In the genomic region with DNA sequence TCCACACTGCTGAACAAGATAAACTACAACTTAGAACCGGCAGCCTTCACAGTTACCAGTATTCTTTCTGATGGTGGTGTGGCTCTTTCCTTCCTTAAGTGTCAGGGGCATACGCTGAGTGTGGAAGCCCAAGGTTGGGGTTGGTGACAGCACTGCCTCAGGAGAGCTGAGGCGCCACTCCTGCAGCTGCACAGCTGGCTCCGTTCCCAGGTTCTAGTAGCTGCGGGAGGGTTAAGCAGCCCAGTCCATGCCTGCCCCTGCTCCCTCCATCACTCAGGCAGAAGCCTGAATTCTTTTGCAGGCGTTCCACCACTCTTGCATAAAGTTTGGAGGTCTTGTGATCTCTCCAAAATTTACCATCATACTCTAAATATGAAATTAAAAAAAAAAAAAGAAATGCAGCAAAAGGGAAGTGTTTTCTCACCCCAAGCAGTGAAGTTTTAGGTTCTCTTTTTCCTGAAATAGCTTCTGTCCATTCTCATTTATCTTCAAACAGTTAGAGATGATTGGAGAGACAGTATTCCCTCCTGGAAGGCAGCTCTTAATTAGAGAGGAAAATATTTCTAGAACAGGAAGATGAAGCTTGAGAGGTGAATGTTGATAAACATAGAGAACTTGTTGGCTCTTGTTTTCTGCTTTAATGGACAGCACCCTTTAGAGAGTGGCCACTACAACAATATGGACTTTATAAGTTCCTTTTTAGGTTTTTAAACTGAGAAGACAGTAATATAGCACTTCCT, we compare ENCODE assay signal across 1 cellular context.
TF ChIP-seq lines count a peak whose summit lies in the region.

No MANE protein-coding gene starts in this region.

TF ChIP-seq in GM12878, 131 proteins besides CTCF, POLR2A, EP300 and RAD21 (continued from another document):
- TF ChIP-seq, protein P1, sequence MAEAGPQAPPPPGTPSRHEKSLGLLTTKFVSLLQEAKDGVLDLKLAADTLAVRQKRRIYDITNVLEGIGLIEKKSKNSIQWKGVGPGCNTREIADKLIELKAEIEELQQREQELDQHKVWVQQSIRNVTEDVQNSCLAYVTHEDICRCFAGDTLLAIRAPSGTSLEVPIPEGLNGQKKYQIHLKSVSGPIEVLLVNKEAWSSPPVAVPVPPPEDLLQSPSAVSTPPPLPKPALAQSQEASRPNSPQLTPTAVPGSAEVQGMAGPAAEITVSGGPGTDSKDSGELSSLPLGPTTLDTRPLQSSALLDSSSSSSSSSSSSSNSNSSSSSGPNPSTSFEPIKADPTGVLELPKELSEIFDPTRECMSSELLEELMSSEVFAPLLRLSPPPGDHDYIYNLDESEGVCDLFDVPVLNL (IDR thresholded peaks at IDR 0.05; ENCODE audit: low read depth, low read length), result no peak
- TF ChIP-seq TAF1 (IDR thresholded peaks at IDR 0.05; ENCODE audit: borderline replicate concordance, low read depth, low read length), result no peak
- TF ChIP-seq JUNB (IDR thresholded peaks at IDR 0.05), result no peak
- TF ChIP-seq CREB1 (IDR thresholded peaks at IDR 0.05; ENCODE audit: low read depth), result no peak
- no peak for TF ChIP-seq IRF4 (IDR thresholded peaks at IDR 0.05; ENCODE audit: low read depth, low read length)
- TF ChIP-seq, protein P2, sequence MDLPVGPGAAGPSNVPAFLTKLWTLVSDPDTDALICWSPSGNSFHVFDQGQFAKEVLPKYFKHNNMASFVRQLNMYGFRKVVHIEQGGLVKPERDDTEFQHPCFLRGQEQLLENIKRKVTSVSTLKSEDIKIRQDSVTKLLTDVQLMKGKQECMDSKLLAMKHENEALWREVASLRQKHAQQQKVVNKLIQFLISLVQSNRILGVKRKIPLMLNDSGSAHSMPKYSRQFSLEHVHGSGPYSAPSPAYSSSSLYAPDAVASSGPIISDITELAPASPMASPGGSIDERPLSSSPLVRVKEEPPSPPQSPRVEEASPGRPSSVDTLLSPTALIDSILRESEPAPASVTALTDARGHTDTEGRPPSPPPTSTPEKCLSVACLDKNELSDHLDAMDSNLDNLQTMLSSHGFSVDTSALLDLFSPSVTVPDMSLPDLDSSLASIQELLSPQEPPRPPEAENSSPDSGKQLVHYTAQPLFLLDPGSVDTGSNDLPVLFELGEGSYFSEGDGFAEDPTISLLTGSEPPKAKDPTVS (IDR thresholded peaks at IDR 0.05; ENCODE audit: low read depth, low read length), result no peak
- TF ChIP-seq, protein P3, sequence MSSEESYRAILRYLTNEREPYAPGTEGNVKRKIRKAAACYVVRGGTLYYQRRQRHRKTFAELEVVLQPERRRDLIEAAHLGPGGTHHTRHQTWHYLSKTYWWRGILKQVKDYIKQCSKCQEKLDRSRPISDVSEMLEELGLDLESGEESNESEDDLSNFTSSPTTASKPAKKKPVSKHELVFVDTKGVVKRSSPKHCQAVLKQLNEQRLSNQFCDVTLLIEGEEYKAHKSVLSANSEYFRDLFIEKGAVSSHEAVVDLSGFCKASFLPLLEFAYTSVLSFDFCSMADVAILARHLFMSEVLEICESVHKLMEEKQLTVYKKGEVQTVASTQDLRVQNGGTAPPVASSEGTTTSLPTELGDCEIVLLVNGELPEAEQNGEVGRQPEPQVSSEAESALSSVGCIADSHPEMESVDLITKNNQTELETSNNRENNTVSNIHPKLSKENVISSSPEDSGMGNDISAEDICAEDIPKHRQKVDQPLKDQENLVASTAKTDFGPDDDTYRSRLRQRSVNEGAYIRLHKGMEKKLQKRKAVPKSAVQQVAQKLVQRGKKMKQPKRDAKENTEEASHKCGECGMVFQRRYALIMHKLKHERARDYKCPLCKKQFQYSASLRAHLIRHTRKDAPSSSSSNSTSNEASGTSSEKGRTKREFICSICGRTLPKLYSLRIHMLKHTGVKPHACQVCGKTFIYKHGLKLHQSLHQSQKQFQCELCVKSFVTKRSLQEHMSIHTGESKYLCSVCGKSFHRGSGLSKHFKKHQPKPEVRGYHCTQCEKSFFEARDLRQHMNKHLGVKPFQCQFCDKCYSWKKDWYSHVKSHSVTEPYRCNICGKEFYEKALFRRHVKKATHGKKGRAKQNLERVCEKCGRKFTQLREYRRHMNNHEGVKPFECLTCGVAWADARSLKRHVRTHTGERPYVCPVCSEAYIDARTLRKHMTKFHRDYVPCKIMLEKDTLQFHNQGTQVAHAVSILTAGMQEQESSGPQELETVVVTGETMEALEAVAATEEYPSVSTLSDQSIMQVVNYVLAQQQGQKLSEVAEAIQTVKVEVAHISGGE (CRISPR knock-in tag; IDR thresholded peaks at IDR 0.05), result no peak
- TF ChIP-seq, protein P4, sequence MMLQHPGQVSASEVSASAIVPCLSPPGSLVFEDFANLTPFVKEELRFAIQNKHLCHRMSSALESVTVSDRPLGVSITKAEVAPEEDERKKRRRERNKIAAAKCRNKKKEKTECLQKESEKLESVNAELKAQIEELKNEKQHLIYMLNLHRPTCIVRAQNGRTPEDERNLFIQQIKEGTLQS (IDR thresholded peaks at IDR 0.05; ENCODE audit: borderline replicate concordance, extremely low read depth, low read depth, low read length), result no peak
- TF ChIP-seq, protein P5, sequence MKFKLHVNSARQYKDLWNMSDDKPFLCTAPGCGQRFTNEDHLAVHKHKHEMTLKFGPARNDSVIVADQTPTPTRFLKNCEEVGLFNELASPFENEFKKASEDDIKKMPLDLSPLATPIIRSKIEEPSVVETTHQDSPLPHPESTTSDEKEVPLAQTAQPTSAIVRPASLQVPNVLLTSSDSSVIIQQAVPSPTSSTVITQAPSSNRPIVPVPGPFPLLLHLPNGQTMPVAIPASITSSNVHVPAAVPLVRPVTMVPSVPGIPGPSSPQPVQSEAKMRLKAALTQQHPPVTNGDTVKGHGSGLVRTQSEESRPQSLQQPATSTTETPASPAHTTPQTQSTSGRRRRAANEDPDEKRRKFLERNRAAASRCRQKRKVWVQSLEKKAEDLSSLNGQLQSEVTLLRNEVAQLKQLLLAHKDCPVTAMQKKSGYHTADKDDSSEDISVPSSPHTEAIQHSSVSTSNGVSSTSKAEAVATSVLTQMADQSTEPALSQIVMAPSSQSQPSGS (IDR thresholded peaks at IDR 0.05; ENCODE audit: low read length), result no peak
- TF ChIP-seq, protein P6, sequence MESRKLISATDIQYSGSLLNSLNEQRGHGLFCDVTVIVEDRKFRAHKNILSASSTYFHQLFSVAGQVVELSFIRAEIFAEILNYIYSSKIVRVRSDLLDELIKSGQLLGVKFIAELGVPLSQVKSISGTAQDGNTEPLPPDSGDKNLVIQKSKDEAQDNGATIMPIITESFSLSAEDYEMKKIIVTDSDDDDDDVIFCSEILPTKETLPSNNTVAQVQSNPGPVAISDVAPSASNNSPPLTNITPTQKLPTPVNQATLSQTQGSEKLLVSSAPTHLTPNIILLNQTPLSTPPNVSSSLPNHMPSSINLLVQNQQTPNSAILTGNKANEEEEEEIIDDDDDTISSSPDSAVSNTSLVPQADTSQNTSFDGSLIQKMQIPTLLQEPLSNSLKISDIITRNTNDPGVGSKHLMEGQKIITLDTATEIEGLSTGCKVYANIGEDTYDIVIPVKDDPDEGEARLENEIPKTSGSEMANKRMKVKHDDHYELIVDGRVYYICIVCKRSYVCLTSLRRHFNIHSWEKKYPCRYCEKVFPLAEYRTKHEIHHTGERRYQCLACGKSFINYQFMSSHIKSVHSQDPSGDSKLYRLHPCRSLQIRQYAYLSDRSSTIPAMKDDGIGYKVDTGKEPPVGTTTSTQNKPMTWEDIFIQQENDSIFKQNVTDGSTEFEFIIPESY (IDR thresholded peaks at IDR 0.05), result no peak
- no peak for TF ChIP-seq TARDBP (IDR thresholded peaks at IDR 0.05; ENCODE audit: borderline replicate concordance)
- no peak for TF ChIP-seq ZBED1 (IDR thresholded peaks at IDR 0.05; ENCODE audit: borderline replicate concordance)
- no peak for TF ChIP-seq RCOR1 (conservative IDR thresholded peaks at IDR 0.05; ENCODE audit: low read depth, low read length)
